8 cellular contexts compared by ENCODE assay signal in genomic region chr11:57349491-57350274, GRCh38. TPM values are rescaled to one million over a fixed set of nuclear protein-coding genes. Genes with fewer than 3 reads are reported as not detected.
A peak's percentile ranks its signal among the peaks of the same experiment; 100 is the strongest.
DNase-seq lines count a peak whose midpoint lies in the region; ATAC-seq, FAIRE-seq and TF ChIP-seq lines count a peak whose summit lies in the region.

No MANE protein-coding gene starts in this region.

- no peaks in the 10 kb centered on the region for H3K27me3 ChIP-seq in KMS-11 (ENCODE audit: insufficient read depth, low read depth)
- no peaks in the 10 kb centered on the region for H3K27me3 ChIP-seq in colonic mucosa
- no peaks in the 10 kb centered on the region for H3K27me3 ChIP-seq in right lobe of liver

- no peaks in the 10 kb centered on the region for H3K9me3 ChIP-seq in colonic mucosa
- H3K9me3 ChIP-seq in right lobe of liver: no peaks in the 10 kb centered on the region

- H2AFZ ChIP-seq in KMS-11 (ENCODE audit: low read depth): no peak overlapping the region

- ATAC-seq in right lobe of liver (peak; percentile 73 to 90 (median 80)), GM18519 (IDR thresholded peaks at IDR 0.05; ENCODE audit: low FRiP score, unreplicated experiment) (no peak), HG03196 (IDR thresholded peaks at IDR 0.05; ENCODE audit: unreplicated experiment) (no peak)

- no peak for FAIRE-seq in D721Med (lab: Jason Lieb, UNC)

- TF ChIP-seq CTCF in D721Med (IDR thresholded peaks at IDR 0.05; ENCODE audit: insufficient read depth, missing control alignments) (peak; percentile 9), KMS-11 (conservative IDR thresholded peaks at IDR 0.05; ENCODE audit: low read depth, low read length) (peak; percentile 71), colonic mucosa (IDR thresholded peaks at IDR 0.05) (peak; percentile 85), right lobe of liver (IDR thresholded peaks at IDR 0.05) (peak; percentile 71 to 93 (median 88))

- H3K4me3 ChIP-seq in KMS-11 (IDR thresholded peaks at IDR 0.05; ENCODE audit: insufficient read depth, low read depth, low read length) (no peak overlapping the region), colonic mucosa (no peak overlapping the region), right lobe of liver (peak overlapping the region in 2 of 3 donors; percentile 29 to 52)

- H3K4me1 ChIP-seq in KMS-11 (ENCODE audit: low read depth, poor library complexity, severe bottlenecking) (no peaks in the 10 kb centered on the region), colonic mucosa (no peaks in the 10 kb centered on the region), right lobe of liver (no peaks in the 10 kb centered on the region)

- TF ChIP-seq POLR2A in right lobe of liver (IDR thresholded peaks at IDR 0.05): no peak

- no peaks in the 10 kb centered on the region for H3K79me2 ChIP-seq in KMS-11 (ENCODE audit: insufficient read depth, low read depth)

- no peaks in the 10 kb centered on the region for H4K20me1 ChIP-seq in KMS-11 (ENCODE audit: insufficient read depth)

- intact Hi-C loops in colonic mucosa (cut with DNase I): loop anchor here (5.0 kb wide), 1 partner anchor 293 kb away; no protein-coding TSS in a partner anchor
- intact Hi-C loops in right lobe of liver (cut with DNase I): loop anchor here (10.0 kb wide), 2 partner anchors 135 to 295 kb away; partner anchors contain the start of gene YPEL4 (in 2 of the 2)

- no peak overlapping the region for H3K27ac ChIP-seq in KMS-11
- no peak overlapping the region for H3K27ac ChIP-seq in colonic mucosa
- no peak overlapping the region for H3K27ac ChIP-seq in right lobe of liver

- H3K4me2 ChIP-seq in KMS-11: no peak overlapping the region

- no peaks in the 10 kb centered on the region for H3K36me3 ChIP-seq in KMS-11 (ENCODE audit: insufficient read depth)
- H3K36me3 ChIP-seq in colonic mucosa: no peaks in the 10 kb centered on the region
- H3K36me3 ChIP-seq in right lobe of liver: no peaks in the 10 kb centered on the region

- 28% methylated on average over 19 of the region's 31 CpGs for WGBS in right lobe of liver (ENCODE audit: insufficient coverage, low coverage, low lambda C conversion rate, missing lambda C conversion rate)

- peak; percentile 58 for DNase-seq in D721Med (ENCODE audit: insufficient read length, low spot score)
- peak; percentile 77 for DNase-seq in activated CD4-positive, alpha-beta T cell treated with anti-CD3 and anti-CD28 coated beads for 48 hours
- DNase-seq in colonic mucosa: peak; percentile 68
- peak; percentile 74 to 79 (median 75) for DNase-seq in right lobe of liver
- DNase-seq in stimulated activated CD8-positive, alpha-beta memory T cell treated with anti-CD3 and anti-CD28 coated beads, Interleukin-12 subunit alpha, Interleukin-12 subunit beta, amount 100 ng/mL, for 24 hours (ENCODE audit: extremely low read depth): peak; percentile 40

- H3K9ac ChIP-seq in KMS-11 (no peak overlapping the region), colonic mucosa (ENCODE audit: low read depth in 2 of 2, low read length in 2 of 2) (no peak overlapping the region)

RNA-seq across cellular contexts. Expression of gene P2RX3, which starts 11.5 kb away (rescaled TPM):
- total RNA-seq in colonic mucosa (not detected), right lobe of liver (1 to 10 TPM in 1 of 6 experiments, under 1 TPM in 3, not detected in 2; 0.63 to 2.1 (median 0.77) TPM)

RNA-seq across cellular contexts. Expression of gene SSRP1, which starts 14.0 kb away (rescaled TPM):
- total RNA-seq in colonic mucosa (100 to 1,000 TPM in 1 of 2 donors, 10 to 100 TPM in 1; 72.7 to 162 TPM), right lobe of liver (10 to 100 TPM; 24.5 to 47.9 (median 29.9) TPM)

RNA-seq across cellular contexts. Expression of gene TNKS1BP1, which starts 24.9 kb away (rescaled TPM):
- total RNA-seq in colonic mucosa: 100 to 1,000 TPM; 113 to 117 TPM
- 100 to 1,000 TPM in 2 of 6 experiments, 10 to 100 TPM in 4; 52.4 to 124 (median 92.7) TPM for total RNA-seq in right lobe of liver

RNA-seq across cellular contexts. Expression of gene PRG3, which starts 31.3 kb away (rescaled TPM):
- total RNA-seq in colonic mucosa (not detected), right lobe of liver (not detected)

RNA-seq across cellular contexts. Expression of gene PRG2, which starts 40.8 kb away (rescaled TPM):
- total RNA-seq in colonic mucosa (not detected), right lobe of liver (1 to 10 TPM in 1 of 6 experiments, under 1 TPM in 3, not detected in 2; 0.39 to 1.2 (median 0.86) TPM)

Comparison
In these comparisons a context has a peak if more than half of its experiments do, and no peak if none do; other contexts are left out.
1. CTCF ChIP-seq: peak in every context shown above with its lines; median percentile 88 in right lobe of liver; 85 in colonic mucosa; 71 in KMS-11; 9 in D721Med.
2. H3K4me3 ChIP-seq: peak in right lobe of liver (2 of 3); none in KMS-11 (single experiment) and colonic mucosa (single experiment).
3. ATAC-seq: peak in right lobe of liver (4 of 4); none in GM18519 (single experiment) and HG03196 (single experiment).
4. Peak in every context shown above with its lines, with median percentiles within 50 percentile points of each other: DNase-seq.